ENCODE assay signal across 33 cellular contexts in genomic region chr2:183157131-183157530, GRCh38.
"Had no signal": no experiment of that assay in that cellular context is flagged by ENCODE, and none has a peak within 500 bp of the region (broad histone marks: within the 10 kb centered on the region; RNA-seq: fewer than 3 reads in every experiment).

No MANE protein-coding gene starts in this region.

- H3K4me3 Mint-ChIP-seq: activated B cell treated with CpG ODN at 0.5 μM for 24 hours; activated CD8-positive, alpha-beta T cell treated with anti-CD3 and anti-CD28 coated beads for 36 hours; activated naive CD8-positive, alpha-beta T cell; activated T-cell treated with anti-CD3 and anti-CD28 coated beads, Interleukin-2, amount 50 U/mL, for 4 hours; activated T-helper 17 cell treated with anti-CD3 and anti-CD28 coated beads, Interleukin-2, amount 50 U/mL, for 72 hours; central memory CD8-positive, alpha-beta T cell; dendritic cell treated with granulocyte-macrophage colony-stimulating factor and Interleukin-4, amounts not matched to agents 40 ng/mL and 50 ng/mL, for 4 days; T-helper 17 cell; T-helper 2 cell treated with Interferon-gamma antibody and Interleukin-4, amounts not matched to agents 5 μg/mL and 100 μg/mL, for 36 hours had no signal

- H3K27me3 Mint-ChIP-seq: activated B cell treated with CpG ODN at 0.5 μM for 24 hours; activated CD8-positive, alpha-beta T cell treated with anti-CD3 and anti-CD28 coated beads for 36 hours; activated naive CD8-positive, alpha-beta T cell; activated T-helper 17 cell treated with anti-CD3 and anti-CD28 coated beads, Interleukin-2, amount 50 U/mL, for 72 hours; central memory CD8-positive, alpha-beta T cell; dendritic cell treated with granulocyte-macrophage colony-stimulating factor and Interleukin-4, amounts not matched to agents 40 ng/mL and 50 ng/mL, for 4 days; T-helper 17 cell had no signal

- H3K9me3 ChIP-seq: esophagus muscularis mucosa, gastrocnemius medialis, heart left ventricle had no signal

- DNase-seq: activated B cell treated with CpG ODN at 0.5 μM for 24 hours; activated CD4-positive, alpha-beta T cell treated with anti-CD3 and anti-CD28 coated beads for 48 hours; activated CD4-positive, alpha-beta T cell treated with anti-CD3 and anti-CD28 coated beads, Interleukin-2, amount 50 U/mL, for 1 hour; activated CD4-positive, alpha-beta T cell treated with anti-CD3 and anti-CD28 coated beads, Interleukin-2, amount 50 U/mL, for 48 hours; activated CD8-positive, alpha-beta memory T cell treated with anti-CD3 and anti-CD28 coated beads for 24 hours; activated CD8-positive, alpha-beta T cell treated with anti-CD3 and anti-CD28 coated beads for 36 hours; activated effector memory CD4-positive, alpha-beta T cell treated with Interleukin-2 at 50 U/mL for 16 hours; activated gamma-delta T cell treated with Interleukin-2 at 50 U/mL for 16 hours; activated naive CD4-positive, alpha-beta T cell treated with anti-CD3 and anti-CD28 coated beads, Interleukin-2, amount 50 U/mL, for 16 hours; activated naive CD4-positive, alpha-beta T cell treated with Interleukin-2 at 50 U/mL for 16 hours; activated T-cell treated with anti-CD3 and anti-CD28 coated beads, Interleukin-2, amount 50 U/mL, for 4 hours; amniotic stem cell; anterior cingulate cortex; brain microvascular endothelial cell; dorsolateral prefrontal cortex; effector memory CD4-positive, alpha-beta T cell; foreskin keratinocyte; gastrocnemius medialis; glutamatergic neuron; heart left ventricle; T-helper 17 cell; T1000; WERI-Rb-1 had no signal

- FAIRE-seq: astrocyte, bronchial epithelial cell had no signal

- H3K27ac Mint-ChIP-seq: activated B cell treated with CpG ODN at 0.5 μM for 24 hours; activated CD8-positive, alpha-beta T cell treated with anti-CD3 and anti-CD28 coated beads for 36 hours; activated naive CD8-positive, alpha-beta T cell; activated T-helper 17 cell treated with anti-CD3 and anti-CD28 coated beads, Interleukin-2, amount 50 U/mL, for 72 hours; dendritic cell treated with granulocyte-macrophage colony-stimulating factor and Interleukin-4, amounts not matched to agents 40 ng/mL and 50 ng/mL, for 4 days; T-helper 17 cell; T-helper 2 cell treated with Interferon-gamma antibody and Interleukin-4, amounts not matched to agents 5 μg/mL and 100 μg/mL, for 36 hours had no signal

- H3K4me3 ChIP-seq: coronary artery, dorsolateral prefrontal cortex, esophagus muscularis mucosa, gastrocnemius medialis, heart left ventricle had no signal

- H3K4me1 ChIP-seq: esophagus muscularis mucosa, foreskin keratinocyte, gastrocnemius medialis, heart left ventricle had no signal

- H3K36me3 ChIP-seq: brain microvascular endothelial cell had no signal

- H3K4me1 Mint-ChIP-seq: activated B cell treated with CpG ODN at 0.5 μM for 24 hours; central memory CD8-positive, alpha-beta T cell; T-helper 17 cell had no signal

- H3K27me3 ChIP-seq: brain microvascular endothelial cell, dorsolateral prefrontal cortex, esophagus muscularis mucosa, foreskin keratinocyte, gastrocnemius medialis, heart left ventricle had no signal

- H3K27ac ChIP-seq: brain microvascular endothelial cell, coronary artery, dorsolateral prefrontal cortex, esophagus muscularis mucosa, foreskin keratinocyte, gastrocnemius medialis, heart left ventricle, WERI-Rb-1 had no signal

- H3K9me3 Mint-ChIP-seq: activated B cell treated with CpG ODN at 0.5 μM for 24 hours; activated CD8-positive, alpha-beta T cell treated with anti-CD3 and anti-CD28 coated beads for 36 hours; activated T-cell treated with anti-CD3 and anti-CD28 coated beads, Interleukin-2, amount 50 U/mL, for 4 hours; activated T-helper 17 cell treated with anti-CD3 and anti-CD28 coated beads, Interleukin-2, amount 50 U/mL, for 72 hours; central memory CD8-positive, alpha-beta T cell; T-helper 2 cell treated with Interferon-gamma antibody and Interleukin-4, amounts not matched to agents 5 μg/mL and 100 μg/mL, for 36 hours had no signal

- ATAC-seq: activated CD4-positive, CD25-positive, alpha-beta regulatory T cell treated with anti-CD3 and anti-CD28 coated beads, Interleukin-2, amount 50 U/mL, for 24 hours; activated CD8-positive, alpha-beta T cell treated with anti-CD3 and anti-CD28 coated beads for 36 hours; activated T-cell treated with anti-CD3 and anti-CD28 coated beads, Interleukin-2, amount 50 U/mL, for 4 hours; activated T-helper 17 cell treated with anti-CD3 and anti-CD28 coated beads, Interleukin-2, amount 50 U/mL, for 72 hours; foreskin keratinocyte; gastrocnemius medialis; heart left ventricle; T-helper 17 cell had no signal
